In the genomic region with DNA sequence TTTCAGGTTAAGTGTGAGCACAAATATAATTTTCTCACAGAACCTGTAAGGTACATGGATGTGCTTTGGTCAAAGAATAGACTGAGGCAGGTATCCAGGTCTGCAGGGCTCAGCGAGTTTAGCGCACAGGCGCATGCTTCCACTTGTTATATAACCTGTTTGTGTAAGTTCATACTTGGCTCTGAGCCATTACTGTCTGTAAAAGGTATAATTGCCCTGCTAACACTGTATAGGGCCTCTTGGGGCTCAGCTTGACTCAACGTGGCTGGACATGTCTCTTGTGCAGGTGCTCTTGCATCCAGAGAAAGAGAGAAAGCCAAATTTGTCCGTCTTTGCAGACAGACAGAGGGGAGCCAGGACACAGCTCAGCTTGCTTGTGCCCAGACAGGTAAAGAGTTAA, we compare ENCODE assay signal across 22 cellular contexts.
DNase-seq lines count a peak whose midpoint lies in the region; TF ChIP-seq lines count a peak whose summit lies in the region.
"Had no signal": no experiment of that assay in that cellular context is flagged by ENCODE, and none has a peak within 500 bp of the region (broad histone marks: within the 10 kb centered on the region; RNA-seq: fewer than 3 reads in every experiment).

No MANE protein-coding gene starts in this region.

- no CpG with 5 or more reads among the region's 5 CpGs for WGBS in neuronal stem cell (ENCODE audit: extremely low coverage in 2 of 2, insufficient read length in 2 of 2, insufficient replicate concordance in 1 of 2), 2 donors
- WGBS in SK-N-SH (ENCODE audit: low lambda C conversion rate) = 43% methylated on average over 5 of the region's 5 CpGs

- H3K23ac ChIP-seq in neuronal stem cell (ENCODE audit: low read depth, low read length, poor library complexity) = no peak overlapping the region

- H3K9ac ChIP-seq in neuronal stem cell (ENCODE audit: low read depth, low read length, poor library complexity) = no peak overlapping the region
- H3K9ac ChIP-seq in SK-N-SH = no peak overlapping the region

- no peaks in the 10 kb centered on the region for H3K27me3 ChIP-seq in neuronal stem cell (ENCODE audit: control insufficient read depth in 3 of 3, insufficient read depth in 3 of 3, low read depth in 1 of 3, low read length in 3 of 3)
- no peaks in the 10 kb centered on the region for H3K27me3 ChIP-seq in SK-N-SH (ENCODE audit: insufficient read depth)
- H3K27me3 ChIP-seq: thyroid gland had no signal

- DNase-seq in NCI-H146 (lab: John Stamatoyannopoulos, UW) = peak; percentile 1
- DNase-seq in NCI-H146 treated with DMSO at 0.1 percent for 48 hours (lab: John Stamatoyannopoulos, UW; ENCODE audit: unreplicated experiment) = no peak
- DNase-seq in NCI-H2081 treated with DMSO at 0.1 percent for 48 hours (lab: John Stamatoyannopoulos, UW) = peak; percentile 95
- peak; percentile 99 for DNase-seq in NCI-H748 treated with DMSO at 0.1 percent for 48 hours (lab: John Stamatoyannopoulos, UW)
- DNase-seq in neuronal stem cell (ENCODE audit: low spot score) = no peak
- no peak for DNase-seq in SK-N-SH
- DNase-seq in kidney glomerular epithelial cell (lab: John Stamatoyannopoulos, UW) = no peak
- DNase-seq in RPMI8226 = no peak
- DNase-seq: activated CD4-positive, alpha-beta T cell treated with anti-CD3 and anti-CD28 coated beads, Interleukin-2, amount 50 U/mL, for 48 hours; activated effector memory CD4-positive, alpha-beta T cell treated with Interleukin-2 at 50 U/mL for 16 hours; CD4-positive, alpha-beta T cell; DND-41; endodermal cell; KG1; mesendoderm; naive B cell; NCI-H446; retina; thyroid gland had no signal

- no peak overlapping the region for H4K91ac ChIP-seq in neuronal stem cell (ENCODE audit: low read depth, low read length, poor library complexity)

- no peak for TF ChIP-seq RAD21 in SK-N-SH (IDR thresholded peaks at IDR 0.05; ENCODE audit: low read length)

- H3K4ac ChIP-seq in neuronal stem cell (ENCODE audit: low read length) = peak overlapping the region; percentile 84

- H3K4me2 ChIP-seq in neuronal stem cell (ENCODE audit: insufficient read depth, low read length, poor library complexity, severe bottlenecking) (no peak overlapping the region), SK-N-SH (no peak overlapping the region)
- H3K4me2 ChIP-seq: GM23338 had no signal

- no peaks in the 10 kb centered on the region for H3K79me2 ChIP-seq in SK-N-SH (ENCODE audit: insufficient read depth)

- H2BK5ac ChIP-seq in neuronal stem cell (ENCODE audit: low read length) = no peak overlapping the region

- H2BK15ac ChIP-seq in neuronal stem cell (ENCODE audit: low read length) = peak overlapping the region; percentile 81

- H3K4me3 ChIP-seq in neuronal stem cell (ENCODE audit: low read length in 2 of 2) (no peak overlapping the region), SK-N-SH (ENCODE audit: low read depth in 2 of 2, low read length in 1 of 2) (no peak overlapping the region)
- H3K4me3 ChIP-seq: GM23338, thyroid gland had no signal

- no peaks in the 10 kb centered on the region for H3K79me1 ChIP-seq in neuronal stem cell (ENCODE audit: low read depth, low read length)

- H3K14ac ChIP-seq in neuronal stem cell (ENCODE audit: low read length) = peak overlapping the region; percentile 38

- peak overlapping the region; percentile 64 for H3K18ac ChIP-seq in neuronal stem cell (ENCODE audit: low read length)

- no peak overlapping the region for H2BK120ac ChIP-seq in neuronal stem cell (ENCODE audit: low read depth, low read length)

- H2BK12ac ChIP-seq in neuronal stem cell (ENCODE audit: low read length) = no peak overlapping the region

- H2AFZ ChIP-seq in neuronal stem cell (ENCODE audit: low read length) (no peak overlapping the region), SK-N-SH (ENCODE audit: low read depth) (no peak overlapping the region)
- H2AFZ ChIP-seq: GM23338 had no signal

- CTCF ChIA-PET in SK-N-SH (lab: Yijun Ruan, JAX) = no interaction called here

- H3K27ac ChIP-seq in neuronal stem cell (replicated peaks; ENCODE audit: low read length) = no peak overlapping the region
- H3K27ac ChIP-seq in SK-N-SH (ENCODE audit: low read depth in 2 of 2, low read length in 1 of 2) = no peak overlapping the region
- H3K27ac ChIP-seq: 22Rv1, RWPE1, thyroid gland had no signal

- H3K36me3 ChIP-seq in neuronal stem cell (replicated peaks in 1 of 2; ENCODE audit: control insufficient read depth in 2 of 2, insufficient read depth in 2 of 2, low read length in 2 of 2) (peaks cover 0 to 1% of the 10 kb centered on the region in 2 donors), SK-N-SH (replicated peaks in 1 of 2; ENCODE audit: control insufficient read depth in 1 of 2, insufficient read depth in 2 of 2, low read length in 1 of 2) (no peaks in the 10 kb centered on the region)
- H3K36me3 ChIP-seq: thyroid gland had no signal

- no peak for TF ChIP-seq EP300 in SK-N-SH (IDR thresholded peaks at IDR 0.05; ENCODE audit: borderline replicate concordance in 1 of 2, low read depth in 1 of 2, low read length in 1 of 2)

- H4K20me1 ChIP-seq in SK-N-SH (ENCODE audit: insufficient read depth) = no peaks in the 10 kb centered on the region

- H3K9me3 ChIP-seq in neuronal stem cell (replicated peaks in 1 of 2; ENCODE audit: control insufficient read depth in 2 of 2, insufficient read depth in 1 of 2, low read depth in 1 of 2, low read length in 2 of 2) (peaks cover 0 to 1% of the 10 kb centered on the region in 2 donors), SK-N-SH (no peaks in the 10 kb centered on the region)
- H3K9me3 ChIP-seq: thyroid gland had no signal

- POLR2A ChIA-PET in SK-N-SH (lab: Yijun Ruan, JAX) = no interaction called here

- no peak for TF ChIP-seq CTCF in SK-N-SH (IDR thresholded peaks at IDR 0.05)

- no peaks in the 10 kb centered on the region for H3K9me2 ChIP-seq in SK-N-SH

- H3F3A ChIP-seq in SK-N-SH (replicated peaks; ENCODE audit: insufficient read depth) = peaks cover 3% of the 10 kb centered on the region

- H4K8ac ChIP-seq in neuronal stem cell (ENCODE audit: low read depth, low read length) = no peak overlapping the region

- H2AK5ac ChIP-seq in neuronal stem cell (ENCODE audit: low read depth, low read length) = no peak overlapping the region

- H3K4me1 ChIP-seq in neuronal stem cell (ENCODE audit: control insufficient read depth in 2 of 2, insufficient read depth in 1 of 2, low read depth in 1 of 2, low read length in 2 of 2) (peaks cover 0 to 5% of the 10 kb centered on the region in 2 donors), SK-N-SH (ENCODE audit: control insufficient read depth in 1 of 2, insufficient read depth in 2 of 2, low read depth in 1 of 2, low read length in 1 of 2) (0 out of 4 replicates have a peak, but pooled peaks cover 0 to 3% of the 10 kb centered on the region in 2 experiments)
- H3K4me1 ChIP-seq: thyroid gland had no signal

TF ChIP-seq in SK-N-SH, 30 proteins besides CTCF, POLR2A, EP300 and RAD21:
- TF ChIP-seq RCOR1 (IDR thresholded peaks at IDR 0.05; ENCODE audit: low read length) (no peak), NFIC (IDR thresholded peaks at IDR 0.05; ENCODE audit: borderline replicate concordance) (no peak), MEF2A (IDR thresholded peaks at IDR 0.05; ENCODE audit: borderline replicate concordance, low read depth) (no peak), FOSL2 (IDR thresholded peaks at IDR 0.05; ENCODE audit: borderline replicate concordance, low read depth) (no peak), EZH2phosphoT487 (IDR thresholded peaks at IDR 0.05; ENCODE audit: borderline replicate concordance, low read depth) (no peak), GATA2 (CRISPR knock-in tag; IDR thresholded peaks at IDR 0.05) (no peak), RXRA (IDR thresholded peaks at IDR 0.05; ENCODE audit: borderline replicate concordance, low read depth) (no peak), CHD2 (IDR thresholded peaks at IDR 0.05; ENCODE audit: low read length, partially characterized antibody) (no peak), YY1 (IDR thresholded peaks at IDR 0.05; ENCODE audit: low read depth) (no peak), RFX5 (IDR thresholded peaks at IDR 0.05; ENCODE audit: low read length) (no peak), FOXJ3 (CRISPR knock-in tag; IDR thresholded peaks at IDR 0.05) (no peak), ELF1 (IDR thresholded peaks at IDR 0.05) (no peak), GABPA (IDR thresholded peaks at IDR 0.05; ENCODE audit: low read depth) (no peak), POLR2AphosphoS5 (IDR thresholded peaks at IDR 0.05; ENCODE audit: low read depth, low read length) (no peak), SMC3 (IDR thresholded peaks at IDR 0.05; ENCODE audit: low read depth, low read length) (no peak), MXI1 (IDR thresholded peaks at IDR 0.05; ENCODE audit: low read depth, low read length) (no peak)
- TF ChIP-seq, protein P1, sequence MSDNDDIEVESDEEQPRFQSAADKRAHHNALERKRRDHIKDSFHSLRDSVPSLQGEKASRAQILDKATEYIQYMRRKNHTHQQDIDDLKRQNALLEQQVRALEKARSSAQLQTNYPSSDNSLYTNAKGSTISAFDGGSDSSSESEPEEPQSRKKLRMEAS (IDR thresholded peaks at IDR 0.05; ENCODE audit: low read depth) = no peak
- TF ChIP-seq, protein P2, sequence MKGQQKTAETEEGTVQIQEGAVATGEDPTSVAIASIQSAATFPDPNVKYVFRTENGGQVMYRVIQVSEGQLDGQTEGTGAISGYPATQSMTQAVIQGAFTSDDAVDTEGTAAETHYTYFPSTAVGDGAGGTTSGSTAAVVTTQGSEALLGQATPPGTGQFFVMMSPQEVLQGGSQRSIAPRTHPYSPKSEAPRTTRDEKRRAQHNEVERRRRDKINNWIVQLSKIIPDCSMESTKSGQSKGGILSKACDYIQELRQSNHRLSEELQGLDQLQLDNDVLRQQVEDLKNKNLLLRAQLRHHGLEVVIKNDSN (IDR thresholded peaks at IDR 0.05; ENCODE audit: borderline replicate concordance, low read depth) = no peak

Comparison
In these comparisons a context has a peak if more than half of its experiments do, and no peak if none do; other contexts are left out.
1. DNase-seq: peak in NCI-H146 (single experiment), NCI-H2081 treated with DMSO at 0.1 percent for 48 hours (single experiment) and NCI-H748 treated with DMSO at 0.1 percent for 48 hours (single experiment); none in NCI-H146 treated with DMSO at 0.1 percent for 48 hours (single experiment), neuronal stem cell (single experiment), SK-N-SH (single experiment), kidney glomerular epithelial cell (single experiment) and RPMI8226 (single experiment).